In genomic region chr6:1651362-1651761, GRCh38 we compare ENCODE assay signal across 7 cellular contexts. TPM values are rescaled to one million over a fixed set of nuclear protein-coding genes. Genes with fewer than 3 reads are reported as not detected.
"Had no signal": no experiment of that assay in that cellular context is flagged by ENCODE, and none has a peak within 500 bp of the region (broad histone marks: within the 10 kb centered on the region; RNA-seq: fewer than 3 reads in every experiment).

No MANE protein-coding gene starts in this region.

- H3K4me3 ChIP-seq: K562 had no signal

- DNase-seq: IMR-90, KBM-7, KG1 had no signal

- H3K27ac ChIP-seq: HL-60 had no signal

- ATAC-seq: HepG2, K562 had no signal

RNA-seq across cellular contexts. Expression of gene FOXC1, which starts 41.6 kb away (rescaled TPM):
- total RNA-seq: K562 had no signal
- polyA plus RNA-seq: IgD-negative memory B cell, K562 had no signal
